23 cellular contexts compared by ENCODE assay signal in genomic region chr17:59010026-59010425, GRCh38.
DNase-seq lines count a peak whose midpoint lies in the region; FAIRE-seq and TF ChIP-seq lines count a peak whose summit lies in the region.
"Had no signal": no experiment of that assay in that cellular context is flagged by ENCODE, and none has a peak within 500 bp of the region (broad histone marks: within the 10 kb centered on the region; RNA-seq: fewer than 3 reads in every experiment).

No MANE protein-coding gene starts in this region.

- no peaks in the 10 kb centered on the region for H3K27me3 Mint-ChIP-seq in activated naive CD8-positive, alpha-beta T cell treated with anti-CD3 and anti-CD28 coated beads for 36 hours
- H3K27me3 Mint-ChIP-seq: CD8-positive, alpha-beta memory T cell had no signal

- no peak overlapping the region for H2BK12ac ChIP-seq in trophoblast cell (ENCODE audit: low read length)

- peak; percentile 55 for FAIRE-seq in HTR-8/SVneo (lab: Jason Lieb, UNC)
- FAIRE-seq: A204.1, GM12892 had no signal

- H3K9me3 Mint-ChIP-seq in activated naive CD8-positive, alpha-beta T cell treated with anti-CD3 and anti-CD28 coated beads for 36 hours: no peaks in the 10 kb centered on the region
- H3K9me3 Mint-ChIP-seq: CD8-positive, alpha-beta memory T cell had no signal

- no peaks in the 10 kb centered on the region for H3K4me1 ChIP-seq in trophoblast cell (ENCODE audit: control insufficient read depth in 1 of 2, insufficient read depth in 2 of 2, low read length in 2 of 2)
- H3K4me1 ChIP-seq: HAP-1 had no signal

- peak; percentile 27 for DNase-seq in AG10803 (ENCODE audit: low read depth)
- DNase-seq in HTR-8/SVneo (ENCODE audit: insufficient read length, low spot score): no peak
- peak; percentile 5 for DNase-seq in iris pigment epithelial cell (ENCODE audit: low read depth)
- peak; percentile 25 to 75 for DNase-seq in trophoblast cell
- DNase-seq in NCI-H1930 (lab: John Stamatoyannopoulos, UW): no peak
- DNase-seq in activated naive CD8-positive, alpha-beta T cell treated with anti-CD3 and anti-CD28 coated beads for 36 hours: no peak
- no peak for DNase-seq in KBM-7
- DNase-seq: AML-193; CD8-positive, alpha-beta memory T cell; DMS 273 treated with DMSO at 0.1 percent for 48 hours; DMS79 treated with DMSO at 0.1 percent for 48 hours; GOT3; KG1; MG63; NCI-H2029 treated with DMSO at 0.1 percent for 48 hours; NCI-H2227 treated with DMSO at 0.1 percent for 48 hours; NCI-H526 treated with DMSO at 0.1 percent for 48 hours; PC-9; Right ventricle myocardium superior had no signal

- no peaks in the 10 kb centered on the region for H3K79me2 ChIP-seq in trophoblast cell (ENCODE audit: control insufficient read depth, insufficient read depth, low read length, poor library complexity)

- H3K18ac ChIP-seq in trophoblast cell (ENCODE audit: low read length): no peak overlapping the region

- no peak overlapping the region for H3K27ac ChIP-seq in trophoblast cell (ENCODE audit: low read depth, low read length)
- H3K27ac ChIP-seq: BLaER1 treated with 17β-estradiol and CSF1 and Interleukin-3, amounts not matched to agents 10 nM and 100 nM; PC-9 had no signal

- H3K4me1 Mint-ChIP-seq in activated naive CD8-positive, alpha-beta T cell treated with anti-CD3 and anti-CD28 coated beads for 36 hours: peaks cover 3% of the 10 kb centered on the region
- H3K4me1 Mint-ChIP-seq: CD8-positive, alpha-beta memory T cell had no signal

- peaks cover 5% of the 10 kb centered on the region for H3K36me3 Mint-ChIP-seq in activated naive CD8-positive, alpha-beta T cell treated with anti-CD3 and anti-CD28 coated beads for 36 hours

- no peak overlapping the region for H3K9ac ChIP-seq in trophoblast cell (ENCODE audit: low read length)
- H3K9ac ChIP-seq: BLaER1 treated with 17β-estradiol and CSF1 and Interleukin-3, amounts not matched to agents 10 nM and 100 nM had no signal

- no peak overlapping the region for H4K12ac ChIP-seq in trophoblast cell (ENCODE audit: low read depth, low read length)

- no peak overlapping the region for H3K4ac ChIP-seq in trophoblast cell (ENCODE audit: low read depth, low read length)

- H2BK120ac ChIP-seq in trophoblast cell (ENCODE audit: insufficient read depth, low read length, poor library complexity): no peak overlapping the region

- H3K9me3 ChIP-seq in trophoblast cell (ENCODE audit: insufficient read depth, low read depth, low read length): no peaks in the 10 kb centered on the region
- H3K9me3 ChIP-seq: BLaER1 treated with 17β-estradiol and CSF1 and Interleukin-3, amounts not matched to agents 10 nM and 100 nM; HAP-1; MG63 had no signal

- H3K27ac Mint-ChIP-seq in activated naive CD8-positive, alpha-beta T cell treated with anti-CD3 and anti-CD28 coated beads for 36 hours: no peak overlapping the region

- H3K23ac ChIP-seq in trophoblast cell (ENCODE audit: low read length): no peak overlapping the region

- no peak overlapping the region for H2AFZ ChIP-seq in trophoblast cell (ENCODE audit: insufficient read depth, low read length, poor library complexity)
- H2AFZ ChIP-seq: PC-9 had no signal

- H2AK5ac ChIP-seq in trophoblast cell (ENCODE audit: low read length): no peak overlapping the region

- H3K4me3 ChIP-seq in AG10803 (ENCODE audit: low read length) (no peak overlapping the region), trophoblast cell (ENCODE audit: low read depth, low read length) (no peak overlapping the region)
- H3K4me3 ChIP-seq: BLaER1 treated with 17β-estradiol and CSF1 and Interleukin-3, amounts not matched to agents 10 nM and 100 nM; HAP-1; MG63; PC-9 had no signal

- H3K14ac ChIP-seq in trophoblast cell (ENCODE audit: low read length): no peak overlapping the region

- H4K91ac ChIP-seq in trophoblast cell (ENCODE audit: low read depth, low read length): no peak overlapping the region

- in situ Hi-C loops in KBM-7 (cut with MboI; ENCODE audit: low pct_unique_long_range_greater_than_20kb, low sequenced_read_pairs): loop anchor here (25.0 kb wide), 1 partner anchor 473 kb away; a partner anchor contains a TSS

- H3K36me3 ChIP-seq in trophoblast cell (ENCODE audit: control insufficient read depth in 1 of 2, insufficient read depth in 2 of 2, low read length in 2 of 2): peaks cover 2 to 7% of the 10 kb centered on the region in 2 experiments

- no CpG with 5 or more reads among the region's 2 CpGs for WGBS in trophoblast cell (ENCODE audit: extremely low coverage, insufficient coverage, insufficient read length)

- no peak overlapping the region for H2BK5ac ChIP-seq in trophoblast cell (ENCODE audit: low read depth, low read length, poor library complexity)

- H3K4me3 Mint-ChIP-seq in activated naive CD8-positive, alpha-beta T cell treated with anti-CD3 and anti-CD28 coated beads for 36 hours: no peak overlapping the region
- H3K4me3 Mint-ChIP-seq: CD8-positive, alpha-beta memory T cell had no signal

- no peak for TF ChIP-seq CTCF in AG10803 (conservative IDR thresholded peaks at IDR 0.05; ENCODE audit: low read length)

- no peak overlapping the region for H3K4me2 ChIP-seq in trophoblast cell (ENCODE audit: low read length)
- H3K4me2 ChIP-seq: BLaER1 treated with 17β-estradiol and CSF1 and Interleukin-3, amounts not matched to agents 10 nM and 100 nM; PC-9 had no signal

- no peak overlapping the region for H4K8ac ChIP-seq in trophoblast cell (ENCODE audit: low read depth, low read length)

- no peaks in the 10 kb centered on the region for H3K79me1 ChIP-seq in trophoblast cell (ENCODE audit: low read length)

- no peaks in the 10 kb centered on the region for H3K27me3 ChIP-seq in trophoblast cell (ENCODE audit: insufficient read depth, low read length)
- H3K27me3 ChIP-seq: BLaER1 treated with 17β-estradiol and CSF1 and Interleukin-3, amounts not matched to agents 10 nM and 100 nM; MG63 had no signal

Comparison
In these comparisons a context has a peak if more than half of its experiments do, and no peak if none do; other contexts are left out.
1. DNase-seq: peak in AG10803 (single experiment), iris pigment epithelial cell (single experiment) and trophoblast cell (2 of 2); none in HTR-8/SVneo (single experiment), NCI-H1930 (0 of 2), activated naive CD8-positive, alpha-beta T cell treated with anti-CD3 and anti-CD28 coated beads for 36 hours (single experiment) and KBM-7 (single experiment).